In the genomic region with DNA sequence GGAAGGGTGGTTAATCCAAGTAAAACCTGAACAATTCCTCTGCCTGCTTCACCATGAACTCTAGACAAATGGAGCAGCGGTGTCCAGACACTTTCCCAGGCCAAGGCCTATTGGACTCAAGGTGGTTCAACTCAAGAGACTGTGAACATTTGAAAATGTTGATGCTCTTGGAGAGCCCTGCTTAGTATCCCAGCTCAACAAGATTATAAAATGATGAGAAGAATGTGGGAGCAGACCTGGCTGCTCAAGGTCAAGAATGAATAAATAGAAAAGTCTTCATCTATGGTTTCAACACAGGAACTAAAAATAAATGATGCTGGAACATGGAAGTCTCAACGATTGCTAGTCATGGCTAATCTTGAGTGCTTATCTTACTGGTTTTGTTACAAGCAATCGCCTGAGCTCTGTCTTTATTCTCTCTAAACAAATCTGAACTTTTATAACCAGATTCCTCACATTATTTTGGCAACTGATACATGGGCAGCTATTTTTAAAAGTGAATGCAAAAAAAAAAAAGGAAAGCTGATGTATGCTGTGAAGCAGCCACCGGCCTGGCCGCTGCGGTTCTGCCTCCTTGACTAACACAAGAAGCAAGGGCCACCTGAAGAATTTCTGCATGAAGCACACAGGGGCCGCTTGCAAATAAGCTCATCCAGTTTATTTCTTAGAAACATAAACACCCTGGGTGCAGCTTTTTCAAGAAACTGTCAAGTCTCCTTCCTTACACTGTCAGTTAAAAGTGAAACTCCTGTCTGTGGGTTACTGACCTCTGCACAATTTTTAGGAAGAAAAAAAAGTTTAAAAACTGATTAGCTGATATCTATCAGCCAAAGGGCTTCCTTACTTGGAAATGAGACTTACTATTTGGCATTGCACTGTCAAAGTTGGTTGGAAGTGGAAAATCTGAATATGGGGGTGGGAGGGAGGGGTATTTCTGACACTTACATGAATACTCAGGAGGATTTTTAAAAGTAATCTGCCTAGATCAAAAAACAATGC, we compare ENCODE assay signal across 8 cellular contexts.
DNase-seq lines count a peak whose midpoint lies in the region; ATAC-seq and TF ChIP-seq lines count a peak whose summit lies in the region.

No MANE protein-coding gene starts in this region.

- H3K14ac ChIP-seq in mesenchymal stem cell (ENCODE audit: low read length in 2 of 2), result no peak overlapping the region

- H3K9me3 Mint-ChIP-seq in activated naive CD8-positive, alpha-beta T cell treated with anti-CD3 and anti-CD28 coated beads for 36 hours, result no peaks in the 10 kb centered on the region

- peak overlapping the region; percentile 70 for H3K4me3 Mint-ChIP-seq in activated naive CD8-positive, alpha-beta T cell treated with anti-CD3 and anti-CD28 coated beads for 36 hours

- intact Hi-C loops in Right ventricle myocardium superior (cut with DNase I) (no loop called here), Right ventricle myocardium inferior (cut with DNase I) (loop anchor here (5.0 kb wide), 1 partner anchor 65 kb away; no protein-coding TSS in a partner anchor), uterus (cut with DNase I; ENCODE audit: low total_unique reads) (no loop called here), head of caudate nucleus (cut with DNase I) (no loop called here)

- H3K4me1 ChIP-seq in mesenchymal stem cell (ENCODE audit: control insufficient read depth, insufficient read depth, low read depth, low read length) (no peaks in the 10 kb centered on the region), uterus (peaks cover 12 to 21% of the 10 kb centered on the region in 2 donors)

- no peak overlapping the region for H2BK15ac ChIP-seq in mesenchymal stem cell (ENCODE audit: low read depth, poor library complexity, severe bottlenecking)

- peaks cover 0 to 13% of the 10 kb centered on the region in 2 experiments for H3K27me3 ChIP-seq in mesenchymal stem cell (ENCODE audit: control insufficient read depth in 1 of 2, insufficient read depth in 1 of 2, low read length in 2 of 2)
- H3K27me3 ChIP-seq in uterus, result no peaks in the 10 kb centered on the region

- WGBS in mesenchymal stem cell, result 51% methylated on average over 6 of the region's 7 CpGs

- no peak overlapping the region for H3K4ac ChIP-seq in mesenchymal stem cell (ENCODE audit: low read depth in 1 of 2, low read length in 2 of 2)

- peak overlapping the region; percentile 92 for H3K27ac Mint-ChIP-seq in activated naive CD8-positive, alpha-beta T cell treated with anti-CD3 and anti-CD28 coated beads for 36 hours

- H3K4me3 ChIP-seq in mesenchymal stem cell (ENCODE audit: insufficient read depth in 1 of 2, low read depth in 1 of 2, low read length in 2 of 2) (peak overlapping the region in 1 of 2 experiments; percentile 51), uterus (peak overlapping the region in 1 of 2 donors; percentile 3)

- TF ChIP-seq CTCF in uterus (IDR thresholded peaks at IDR 0.05) (no peak), GM20000 (IDR thresholded peaks at IDR 0.05; ENCODE audit: extremely low read depth, missing control alignments) (no peak)

- no peak overlapping the region for H3K18ac ChIP-seq in mesenchymal stem cell (ENCODE audit: low read depth in 1 of 2, low read length in 2 of 2)

- H3K23ac ChIP-seq in mesenchymal stem cell (ENCODE audit: low read length in 2 of 2), result no peak overlapping the region

- H2BK120ac ChIP-seq in mesenchymal stem cell (ENCODE audit: low read depth, low read length), result no peak overlapping the region

- H3K36me3 ChIP-seq in mesenchymal stem cell (ENCODE audit: control insufficient read depth in 1 of 2, insufficient read depth in 2 of 2, low read depth in 1 of 2, low read length in 2 of 2), result no peaks in the 10 kb centered on the region
- H3K36me3 ChIP-seq in uterus, result no peaks in the 10 kb centered on the region

- peaks cover 82% of the 10 kb centered on the region for H3K4me1 Mint-ChIP-seq in activated naive CD8-positive, alpha-beta T cell treated with anti-CD3 and anti-CD28 coated beads for 36 hours

- H2BK5ac ChIP-seq in mesenchymal stem cell (ENCODE audit: low read depth, low read length, poor library complexity, severe bottlenecking), result no peak overlapping the region

- H2AFZ ChIP-seq in mesenchymal stem cell (ENCODE audit: low read depth, low read length), result no peak overlapping the region

- H4K8ac ChIP-seq in mesenchymal stem cell (ENCODE audit: low read length), result no peak overlapping the region

- no peak overlapping the region for H3K4me2 ChIP-seq in mesenchymal stem cell (ENCODE audit: low read length, poor library complexity, severe bottlenecking)

- no peak for TF ChIP-seq POLR2A in uterus (IDR thresholded peaks at IDR 0.05)

- H3K9me3 ChIP-seq in mesenchymal stem cell (ENCODE audit: control insufficient read depth, low read length), result no peaks in the 10 kb centered on the region
- no peaks in the 10 kb centered on the region for H3K9me3 ChIP-seq in uterus

- no peak overlapping the region for H4K91ac ChIP-seq in mesenchymal stem cell (ENCODE audit: low read length)

- H2AK5ac ChIP-seq in mesenchymal stem cell (ENCODE audit: low read length, severe bottlenecking), result no peak overlapping the region

- H3K79me1 ChIP-seq in mesenchymal stem cell (replicated peaks; ENCODE audit: low read length, poor library complexity, severe bottlenecking), result no peaks in the 10 kb centered on the region

- H3K9ac ChIP-seq in mesenchymal stem cell (ENCODE audit: low read length), result peak overlapping the region; percentile 61

- H3K27ac ChIP-seq in mesenchymal stem cell (ENCODE audit: low read length, poor library complexity, severe bottlenecking), result no peak overlapping the region
- H3K27ac ChIP-seq in uterus, result peak overlapping the region; percentile 68 to 83

- DNase-seq in Right ventricle myocardium superior, result no peak
- no peak for DNase-seq in Right ventricle myocardium inferior (ENCODE audit: missing footprints)
- no peak for DNase-seq in activated naive CD8-positive, alpha-beta T cell treated with anti-CD3 and anti-CD28 coated beads for 36 hours
- peak; percentile 79 for DNase-seq in mesenchymal stem cell
- DNase-seq in uterus, result no peak
- no peak for DNase-seq in GM20000 (ENCODE audit: low spot score)
- DNase-seq in head of caudate nucleus, result no peak

- peak; percentile 16 for ATAC-seq in Right ventricle myocardium superior (ENCODE audit: poor library complexity)
- ATAC-seq in Right ventricle myocardium inferior, result no peak
- ATAC-seq in HG03571 (IDR thresholded peaks at IDR 0.05; ENCODE audit: unreplicated experiment), result no peak

- H3K36me3 Mint-ChIP-seq in activated naive CD8-positive, alpha-beta T cell treated with anti-CD3 and anti-CD28 coated beads for 36 hours, result peaks cover 4% of the 10 kb centered on the region

- H2BK12ac ChIP-seq in mesenchymal stem cell (ENCODE audit: low read length in 2 of 2), result no peak overlapping the region

- H3K27me3 Mint-ChIP-seq in activated naive CD8-positive, alpha-beta T cell treated with anti-CD3 and anti-CD28 coated beads for 36 hours, result no peaks in the 10 kb centered on the region
